ENCODE assay signal across 17 cellular contexts in genomic region chr17:46995841-46996571, GRCh38. TPM values are rescaled to one million over a fixed set of nuclear protein-coding genes. Genes with fewer than 3 reads are reported as not detected.
A peak's percentile ranks its signal among the peaks of the same experiment; 100 is the strongest.
DNase-seq lines count a peak whose midpoint lies in the region; ATAC-seq and TF ChIP-seq lines count a peak whose summit lies in the region.
"Had no signal": no experiment of that assay in that cellular context is flagged by ENCODE, and none has a peak within 500 bp of the region (broad histone marks: within the 10 kb centered on the region; RNA-seq: fewer than 3 reads in every experiment).

No MANE protein-coding gene starts in this region.

- ATAC-seq in mucosa of descending colon (peak; percentile 47), GM21786 (IDR thresholded peaks at IDR 0.05; ENCODE audit: unreplicated experiment) (no peak)
- ATAC-seq: stimulated activated naive CD8-positive, alpha-beta T cell treated with anti-CD3 and anti-CD28 coated beads, Interleukin-15, amount 100 ng/mL, for 72 hours had no signal

- POLR2A ChIA-PET in Caco-2 (lab: Charles Lee): no interaction called here

- no peak overlapping the region for H3K27ac Mint-ChIP-seq in Caco-2 (ENCODE audit: unreplicated experiment)
- H3K27ac Mint-ChIP-seq: activated naive CD4-positive, alpha-beta T cell treated with anti-CD3 and anti-CD28 coated beads, Interleukin-2, amount 10 ng/mL, durations not matched to agents 7 days and 5 days; T-helper 2 cell treated with Interferon-gamma antibody and Interleukin-4, amounts not matched to agents 5 μg/mL and 100 μg/mL, for 36 hours had no signal

- intact Hi-C loops in mucosa of descending colon (cut with DNase I, micrococcal nuclease): no loop called here
- intact Hi-C loops in Caco-2 (cut with micrococcal nuclease; ENCODE audit: unreplicated experiment): no loop called here

- no peak overlapping the region for H3K4me3 ChIP-seq in cardiac fibroblast (replicated peaks in 1 of 2; ENCODE audit: low read depth in 2 of 2, low read length in 2 of 2)
- no peak overlapping the region for H3K4me3 ChIP-seq in mucosa of descending colon
- H3K4me3 ChIP-seq in Caco-2 (ENCODE audit: low read depth, low read length): no peak overlapping the region

- H3K27me3 ChIP-seq in Caco-2 (replicated peaks; ENCODE audit: control insufficient read depth, insufficient read depth, low read length): no peaks in the 10 kb centered on the region

- H3K27me3 Mint-ChIP-seq in Caco-2 (ENCODE audit: insufficient read depth, unreplicated experiment): peaks cover 3% of the 10 kb centered on the region
- H3K27me3 Mint-ChIP-seq: stimulated activated naive CD8-positive, alpha-beta T cell treated with anti-CD3 and anti-CD28 coated beads, Interleukin-15, amount 100 ng/mL, for 72 hours had no signal

- no peak overlapping the region for H3K4me3 Mint-ChIP-seq in Caco-2 (ENCODE audit: unreplicated experiment)
- H3K4me3 Mint-ChIP-seq: activated naive CD4-positive, alpha-beta T cell treated with anti-CD3 and anti-CD28 coated beads, Interleukin-2, amount 10 ng/mL, durations not matched to agents 7 days and 5 days; stimulated activated naive CD8-positive, alpha-beta T cell treated with anti-CD3 and anti-CD28 coated beads, Interleukin-15, amount 100 ng/mL, for 72 hours; T-helper 2 cell treated with Interferon-gamma antibody and Interleukin-4, amounts not matched to agents 5 μg/mL and 100 μg/mL, for 36 hours had no signal

- H3K9me3 ChIP-seq in mucosa of descending colon (no peaks in the 10 kb centered on the region), Caco-2 (no peaks in the 10 kb centered on the region)

- H3K9me3 Mint-ChIP-seq in Caco-2 (ENCODE audit: unreplicated experiment): no peaks in the 10 kb centered on the region
- H3K9me3 Mint-ChIP-seq: activated naive CD4-positive, alpha-beta T cell treated with anti-CD3 and anti-CD28 coated beads, Interleukin-2, amount 10 ng/mL, durations not matched to agents 7 days and 5 days; stimulated activated naive CD8-positive, alpha-beta T cell treated with anti-CD3 and anti-CD28 coated beads, Interleukin-15, amount 100 ng/mL, for 72 hours; T-helper 2 cell treated with Interferon-gamma antibody and Interleukin-4, amounts not matched to agents 5 μg/mL and 100 μg/mL, for 36 hours had no signal

- H3K36me3 ChIP-seq in mucosa of descending colon (ENCODE audit: low read depth) (no peaks in the 10 kb centered on the region), Caco-2 (ENCODE audit: control insufficient read depth, insufficient read depth, low read length) (no peaks in the 10 kb centered on the region)

- H3K4me1 ChIP-seq in mucosa of descending colon (ENCODE audit: low read depth): no peaks in the 10 kb centered on the region
- H3K4me1 ChIP-seq in Caco-2: no peaks in the 10 kb centered on the region

- TF ChIP-seq CTCF in cardiac fibroblast (IDR thresholded peaks at IDR 0.05; ENCODE audit: low read depth, low read length) (no peak), mucosa of descending colon (IDR thresholded peaks at IDR 0.05) (no peak), Caco-2 (IDR thresholded peaks at IDR 0.05; ENCODE audit: insufficient read depth in 1 of 2, low read depth in 1 of 2, low read length in 1 of 2, severe bottlenecking in 1 of 2, unreplicated experiment in 1 of 2) (no peak)

- CTCF ChIA-PET in Caco-2 (lab: Charles Lee): no interaction called here

- no TSS peak for BruUV-seq in Caco-2 (replicated peaks; lab: Mats Ljungman, UMichigan)

- DNase-seq in GM03348 (ENCODE audit: low spot score) (peak; percentile 18), LHCN-M2 (ENCODE audit: low read depth) (peak; percentile 64), cardiac fibroblast (ENCODE audit: low read depth in 2 of 2) (peak; percentile 43 to 48), mucosa of descending colon (no peak), SW480 (ENCODE audit: low spot score) (no peak), Ammon's horn (ENCODE audit: low spot score) (no peak), Caco-2 (no peak)
- DNase-seq: activated CD4-positive, alpha-beta T cell treated with anti-CD3 and anti-CD28 coated beads for 4 hours; activated naive CD4-positive, alpha-beta T cell treated with anti-CD3 and anti-CD28 coated beads, Interleukin-2, amount 10 ng/mL, durations not matched to agents 7 days and 5 days; C1 segment of cervical spinal cord; NCI-H2107; small intestine; stimulated activated naive CD8-positive, alpha-beta T cell treated with anti-CD3 and anti-CD28 coated beads, Interleukin-15, amount 100 ng/mL, for 72 hours had no signal

- H3K4me1 Mint-ChIP-seq in Caco-2 (ENCODE audit: low read depth, unreplicated experiment): no peaks in the 10 kb centered on the region
- H3K4me1 Mint-ChIP-seq: stimulated activated naive CD8-positive, alpha-beta T cell treated with anti-CD3 and anti-CD28 coated beads, Interleukin-15, amount 100 ng/mL, for 72 hours had no signal

- H3K36me3 Mint-ChIP-seq in Caco-2 (ENCODE audit: insufficient read depth, unreplicated experiment): no peaks in the 10 kb centered on the region
- H3K36me3 Mint-ChIP-seq: activated naive CD4-positive, alpha-beta T cell treated with anti-CD3 and anti-CD28 coated beads, Interleukin-2, amount 10 ng/mL, durations not matched to agents 7 days and 5 days had no signal

RNA-seq across cellular contexts. Expression of gene RPRML, which starts 17.0 kb away (rescaled TPM):
- total RNA-seq in LHCN-M2 (2014; rRNA removed) (not detected in 2 replicates), mucosa of descending colon (under 1 TPM in 2 of 3 donors, not detected in 1; 0.26 to 0.44 TPM), Caco-2 (2022) (not detected in 2 replicates)
- polyA plus RNA-seq in LHCN-M2 (2012): not detected
- total RNA-seq: kidney epithelial cell, osteocyte had no signal

Comparison
In these comparisons a context has a peak if more than half of its experiments do, and no peak if none do; other contexts are left out.
1. DNase-seq: peak in GM03348 (single experiment), LHCN-M2 (single experiment) and cardiac fibroblast (2 of 2); none in mucosa of descending colon (0 of 3), SW480 (single experiment), Ammon's horn (single experiment) and Caco-2 (0 of 2).